26 cellular contexts compared by ENCODE assay signal in genomic region chr7:44401692-44402091, GRCh38.
"Had no signal": no experiment of that assay in that cellular context is flagged by ENCODE, and none has a peak within 500 bp of the region (broad histone marks: within the 10 kb centered on the region; RNA-seq: fewer than 3 reads in every experiment).

No MANE protein-coding gene starts in this region.

- H2AFZ ChIP-seq: hepatocyte, neural progenitor cell, parathyroid adenoma had no signal

- H3K27me3 ChIP-seq: colonic mucosa, foreskin keratinocyte, gastroesophageal sphincter, heart left ventricle, hepatocyte, left lung, neural progenitor cell, sigmoid colon, testis, tibial artery, upper lobe of left lung had no signal

- H3K9me3 ChIP-seq: colonic mucosa, gastroesophageal sphincter, heart left ventricle, left lung, sigmoid colon, testis, tibial artery, upper lobe of left lung had no signal

- H3K4me3 Mint-ChIP-seq: naive thymus-derived CD4-positive, alpha-beta T cell; nephron; neural progenitor cell; stimulated activated memory B cell treated with anti-CD40 and anti-IgM and Interleukin-4, amounts not matched to agents 10 μg/mL and 1 μg/mL and 100 μg/mL, for 72 hours had no signal

- H3K27ac Mint-ChIP-seq: nephron; progenitor cell of endocrine pancreas; stimulated activated memory B cell treated with anti-CD40 and anti-IgM and Interleukin-4, amounts not matched to agents 10 μg/mL and 1 μg/mL and 100 μg/mL, for 72 hours had no signal

- DNase-seq: colonic mucosa; effector CD4-positive, alpha-beta T cell; foreskin keratinocyte; heart left ventricle; left cardiac atrium; mesenchymal stem cell; midbrain; naive thymus-derived CD4-positive, alpha-beta T cell; sigmoid colon; stimulated activated CD4-positive, alpha-beta T cell treated with anti-CD3 and anti-CD28 coated beads, Interleukin-2, amount 100 ng/mL, for 24 hours; stimulated activated CD4-positive, alpha-beta T cell treated with anti-CD3 and anti-CD28 coated beads, Interleukin-4, amount 100 ng/mL, for 4 hours; stimulated activated naive CD8-positive, alpha-beta T cell treated with anti-CD3 and anti-CD28 coated beads, Interleukin-15, Interleukin-2, amounts not matched to agents 100 U/mL and 50 U/mL, for 24 hours; substantia nigra; testis; tibial artery; upper lobe of left lung had no signal

- H3K9ac ChIP-seq: neural progenitor cell, parathyroid adenoma had no signal

- H3K79me2 ChIP-seq: hepatocyte had no signal

- H3K4me3 ChIP-seq: colonic mucosa, gastroesophageal sphincter, heart left ventricle, hepatocyte, left lung, neural progenitor cell, sigmoid colon, testis, tibial artery, upper lobe of left lung had no signal

- H3K9me3 Mint-ChIP-seq: nephron; neural progenitor cell; stimulated activated memory B cell treated with anti-CD40 and anti-IgM and Interleukin-4, amounts not matched to agents 10 μg/mL and 1 μg/mL and 100 μg/mL, for 72 hours had no signal

- H3K4me1 ChIP-seq: colonic mucosa, foreskin keratinocyte, neural progenitor cell, testis, tibial artery had no signal

- ATAC-seq: esophagus mucosa; foreskin keratinocyte; gastroesophageal sphincter; heart left ventricle; left cardiac atrium; left lung; naive thymus-derived CD4-positive, alpha-beta T cell; stimulated activated memory B cell treated with anti-CD40 and anti-IgM and Interleukin-4, amounts not matched to agents 10 μg/mL and 1 μg/mL and 100 μg/mL, for 72 hours; stimulated activated naive CD8-positive, alpha-beta T cell treated with anti-CD3 and anti-CD28 coated beads, Interleukin-15, Interleukin-2, amounts not matched to agents 100 U/mL and 50 U/mL, for 24 hours had no signal

- H3K27ac ChIP-seq: colonic mucosa, epithelial cell of prostate, foreskin keratinocyte, gastroesophageal sphincter, heart left ventricle, hepatocyte, left lung, neural progenitor cell, sigmoid colon, testis, tibial artery, upper lobe of left lung had no signal

- H3K27me3 Mint-ChIP-seq: naive thymus-derived CD4-positive, alpha-beta T cell; progenitor cell of endocrine pancreas; stimulated activated memory B cell treated with anti-CD40 and anti-IgM and Interleukin-4, amounts not matched to agents 10 μg/mL and 1 μg/mL and 100 μg/mL, for 72 hours had no signal

- H3K4me2 ChIP-seq: hepatocyte, neural progenitor cell had no signal
